Comparison of ENCODE assay signal across 14 cellular contexts in the genomic region with DNA sequence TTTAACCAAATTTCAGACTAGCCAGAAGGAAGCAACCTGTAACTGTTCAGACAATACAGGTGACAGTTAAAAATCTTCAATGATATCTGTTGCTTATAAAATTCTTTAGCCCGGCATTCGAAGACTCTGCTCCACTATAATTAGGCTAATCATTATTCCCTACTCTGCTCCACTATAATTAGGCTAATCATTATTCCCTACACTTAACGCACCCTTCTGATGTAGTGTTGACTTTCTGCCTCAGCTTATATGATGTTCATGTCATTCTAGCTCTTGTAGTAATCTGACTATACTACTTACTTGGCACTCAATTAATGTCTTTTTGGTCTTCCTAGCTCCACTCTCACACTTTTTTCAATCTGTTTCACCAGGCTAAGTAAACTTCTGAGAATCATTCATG. TPM values are rescaled to one million over a fixed set of nuclear protein-coding genes. Genes with fewer than 3 reads are reported as not detected.
DNase-seq lines count a peak whose midpoint lies in the region; FAIRE-seq and TF ChIP-seq lines count a peak whose summit lies in the region.
"Had no signal": no experiment of that assay in that cellular context is flagged by ENCODE, and none has a peak within 500 bp of the region (broad histone marks: within the 10 kb centered on the region; RNA-seq: fewer than 3 reads in every experiment).

No MANE protein-coding gene starts in this region.

- TF ChIP-seq EP300 in tibial nerve (IDR thresholded peaks at IDR 0.05) = no peak

- peak overlapping the region in 1 of 2 donors; percentile 14 for H3K27ac ChIP-seq in small intestine (ENCODE audit: low read depth in 1 of 2, low read length in 1 of 2)
- H3K27ac ChIP-seq in tibial nerve = no peak overlapping the region
- H3K27ac ChIP-seq: A549, BLaER1, GM23248 had no signal

- H3K4me1 ChIP-seq in small intestine (ENCODE audit: control insufficient read depth in 2 of 2, insufficient read depth in 1 of 2, low read depth in 1 of 2, low read length in 1 of 2) = no peaks in the 10 kb centered on the region
- H3K4me1 ChIP-seq in tibial nerve = peaks cover 0 to 6% (median 0%) of the 10 kb centered on the region in 4 donors
- H3K4me1 ChIP-seq: A549, BLaER1, Caco-2 had no signal

- WGBS in small intestine, 3 donors = 14 to 61% (median 40%) methylated on average over 3 of the region's 3 CpGs
- WGBS in tibial nerve, 2 donors = 86 to 94% methylated on average over 3 of the region's 3 CpGs

- H3K27me3 ChIP-seq in small intestine (ENCODE audit: control insufficient read depth in 2 of 2, insufficient read depth in 2 of 2, low read length in 2 of 2) (no peaks in the 10 kb centered on the region), tibial nerve (no peaks in the 10 kb centered on the region)
- H3K27me3 ChIP-seq: BLaER1 had no signal

- H3K4me3 ChIP-seq in small intestine (ENCODE audit: low read depth in 1 of 2, low read length in 2 of 2) (no peak overlapping the region), tibial nerve (no peak overlapping the region)
- H3K4me3 ChIP-seq: A549, BLaER1, GM23248 had no signal

- no peak for DNase-seq in GM12891 (ENCODE audit: insufficient read length, low spot score)
- DNase-seq in NCI-H1105 (lab: John Stamatoyannopoulos, UW) = peak; percentile 57
- peak; percentile 31 for DNase-seq in NCI-H774 (lab: John Stamatoyannopoulos, UW)
- peak; percentile 27 for DNase-seq in small intestine
- no peak for DNase-seq in tibial nerve (ENCODE audit: low spot score in 2 of 2)
- DNase-seq in GM19239 (ENCODE audit: insufficient read length, low spot score) = no peak
- DNase-seq: Caco-2; CD8-positive, alpha-beta memory T cell; DND-41; GDM1; GM23248 had no signal

- TF ChIP-seq CTCF in tibial nerve (IDR thresholded peaks at IDR 0.05) = no peak

- TF ChIP-seq POLR2A in GM12891 (IDR thresholded peaks at IDR 0.05; ENCODE audit: low read depth, low read length) (no peak), tibial nerve (IDR thresholded peaks at IDR 0.05) (no peak)

- peak; percentile 52 for FAIRE-seq in GM12891 (lab: Jason Lieb, UNC)
- no peak for FAIRE-seq in small intestine (lab: Jason Lieb, UNC)
- no peak for FAIRE-seq in GM19239 (lab: Jason Lieb, UNC)
- FAIRE-seq: A549, H54 had no signal

- H3K9me3 ChIP-seq in small intestine (ENCODE audit: control insufficient read depth, low read depth) = no peaks in the 10 kb centered on the region
- H3K9me3 ChIP-seq in tibial nerve = no peaks in the 10 kb centered on the region
- H3K9me3 ChIP-seq: A549, BLaER1, Caco-2 had no signal

- no peaks in the 10 kb centered on the region for H3K36me3 ChIP-seq in small intestine (ENCODE audit: control insufficient read depth in 2 of 2, insufficient read depth in 2 of 2, low read length in 2 of 2)
- no peaks in the 10 kb centered on the region for H3K36me3 ChIP-seq in tibial nerve
- H3K36me3 ChIP-seq: BLaER1 had no signal

TF ChIP-seq in GM12891, 5 proteins besides CTCF, POLR2A, EP300 and RAD21:
- no peak for TF ChIP-seq POLR2AphosphoS5 (IDR thresholded peaks at IDR 0.05; ENCODE audit: low read depth, low read length)

RNA-seq across cellular contexts. Expression of a gene that starts 13.3 kb away (rescaled TPM):
- polyA plus RNA-seq in GM12891 (2012; ENCODE audit: low read depth, missing spikeins) = 7.6 TPM
- 10 to 100 TPM in 2 of 3 donors, 1 to 10 TPM in 1; 5.5 to 22.1 (median 12.7) TPM for polyA plus RNA-seq in small intestine
- 10 to 100 TPM in 1 of 4 donors, 1 to 10 TPM in 3; 3.9 to 11.7 (median 8.5) TPM for total RNA-seq in tibial nerve

RNA-seq across cellular contexts. Expression of a gene that starts 22.2 kb away (rescaled TPM):
- polyA plus RNA-seq in GM12891 (2012; ENCODE audit: low read depth, missing spikeins) = 1.2 TPM
- 1 to 10 TPM in 2 of 3 donors, under 1 TPM in 1; 0.67 to 4.8 (median 1.6) TPM for polyA plus RNA-seq in small intestine
- total RNA-seq in tibial nerve = 1 to 10 TPM in 2 of 4 donors, under 1 TPM in 1, not detected in 1; 0.42 to 2.9 (median 1.1) TPM

RNA-seq across cellular contexts. Expression of a gene that starts 22.5 kb away (rescaled TPM):
- 4.4 TPM for polyA plus RNA-seq in GM12891 (2012; ENCODE audit: low read depth, missing spikeins)
- 1 to 10 TPM; 1.3 to 8.8 (median 1.6) TPM for polyA plus RNA-seq in small intestine
- total RNA-seq in tibial nerve = 1 to 10 TPM; 3.6 to 4.2 (median 4.0) TPM

RNA-seq across cellular contexts. Expression of a gene that starts 44.0 kb away (rescaled TPM):
- 679 TPM for polyA plus RNA-seq in GM12891 (2012; ENCODE audit: low read depth, missing spikeins)
- polyA plus RNA-seq in small intestine = 1,000 to 10,000 TPM in 1 of 3 donors, 100 to 1,000 TPM in 2; 677 to 1,200 (median 884) TPM
- 100 to 1,000 TPM; 160 to 225 (median 203) TPM for total RNA-seq in tibial nerve

Comparison
In these comparisons a context has a peak if more than half of its experiments do, and no peak if none do; other contexts are left out.
1. DNase-seq: peak in NCI-H1105 (single experiment), NCI-H774 (single experiment) and small intestine (single experiment); none in GM12891 (single experiment), tibial nerve (0 of 2) and GM19239 (single experiment).